1 cellular context compared by ENCODE assay signal in the genomic region with DNA sequence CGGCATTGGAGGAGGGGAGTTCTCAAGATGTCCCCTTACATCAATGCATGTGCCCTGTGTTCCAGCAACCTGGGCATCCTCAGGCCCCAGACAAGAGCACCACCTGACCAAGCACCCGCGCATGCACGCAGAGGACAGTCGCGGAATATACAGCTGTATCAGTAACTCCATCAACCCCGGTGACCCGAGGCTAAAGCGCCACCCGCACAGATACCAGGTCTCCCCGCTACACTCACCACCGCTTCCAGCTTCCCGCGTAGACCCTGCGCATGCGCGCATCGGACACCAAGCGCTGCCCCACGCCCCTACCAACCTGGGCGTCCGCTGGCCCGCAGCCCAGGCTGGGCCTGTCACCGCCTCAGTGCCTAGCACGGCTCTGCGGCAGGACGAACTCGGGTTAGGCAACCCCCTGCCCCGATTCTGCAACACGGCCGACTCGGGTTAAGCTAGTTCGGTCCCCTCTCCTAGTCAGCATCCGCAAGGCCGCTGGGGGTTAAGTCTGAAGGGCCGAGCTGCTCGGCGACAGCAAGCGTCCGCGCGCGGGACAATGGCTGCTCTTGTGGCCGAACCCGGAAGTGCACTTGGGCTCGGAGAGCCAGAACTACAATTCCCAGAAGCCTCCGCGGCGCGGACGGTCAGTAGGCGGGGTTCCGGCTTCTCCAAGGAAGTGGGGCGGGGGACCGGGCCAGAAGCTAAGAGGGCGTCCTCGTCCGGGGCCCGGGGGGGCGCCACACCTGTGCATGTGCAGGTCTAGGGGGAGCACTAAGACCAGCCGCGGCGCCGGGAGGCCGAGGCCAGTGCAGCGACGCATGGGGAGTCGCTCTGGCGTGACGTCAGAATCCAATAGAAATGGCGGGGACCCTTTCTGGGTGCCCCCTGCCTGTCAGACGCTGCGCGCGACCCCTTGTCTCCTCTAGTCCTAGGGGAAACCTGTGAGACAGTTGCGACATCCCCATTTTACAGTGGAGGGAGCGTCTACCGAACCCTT.
TF ChIP-seq lines count a peak whose summit lies in the region.

A gene (minus strand): TSS at position 561 of the 988 bp plus-strand sequence. CDS start 3,188 bp downstream, outside the sequence.

TF ChIP-seq in K562, 482 proteins besides CTCF, POLR2A, EP300 and RAD21 (continued from another document and continues in another):
- TF ChIP-seq, protein P1, sequence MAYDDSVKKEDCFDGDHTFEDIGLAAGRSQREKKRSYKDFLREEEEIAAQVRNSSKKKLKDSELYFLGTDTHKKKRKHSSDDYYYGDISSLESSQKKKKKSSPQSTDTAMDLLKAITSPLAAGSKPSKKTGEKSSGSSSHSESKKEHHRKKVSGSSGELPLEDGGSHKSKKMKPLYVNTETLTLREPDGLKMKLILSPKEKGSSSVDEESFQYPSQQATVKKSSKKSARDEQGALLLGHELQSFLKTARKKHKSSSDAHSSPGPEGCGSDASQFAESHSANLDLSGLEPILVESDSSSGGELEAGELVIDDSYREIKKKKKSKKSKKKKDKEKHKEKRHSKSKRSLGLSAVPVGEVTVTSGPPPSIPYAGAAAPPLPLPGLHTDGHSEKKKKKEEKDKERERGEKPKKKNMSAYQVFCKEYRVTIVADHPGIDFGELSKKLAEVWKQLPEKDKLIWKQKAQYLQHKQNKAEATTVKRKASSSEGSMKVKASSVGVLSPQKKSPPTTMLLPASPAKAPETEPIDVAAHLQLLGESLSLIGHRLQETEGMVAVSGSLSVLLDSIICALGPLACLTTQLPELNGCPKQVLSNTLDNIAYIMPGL (CRISPR knock-in tag; IDR thresholded peaks at IDR 0.05): peak; percentile 90; the same call in 1 of the 2 replicates
- peak; percentile 16 for TF ChIP-seq NEUROD1 (IDR thresholded peaks at IDR 0.05; ENCODE audit: borderline replicate concordance, low read depth, low read length, partially characterized antibody)
- TF ChIP-seq NFATC3 (IDR thresholded peaks at IDR 0.05): no peak
- TF ChIP-seq, protein P2, sequence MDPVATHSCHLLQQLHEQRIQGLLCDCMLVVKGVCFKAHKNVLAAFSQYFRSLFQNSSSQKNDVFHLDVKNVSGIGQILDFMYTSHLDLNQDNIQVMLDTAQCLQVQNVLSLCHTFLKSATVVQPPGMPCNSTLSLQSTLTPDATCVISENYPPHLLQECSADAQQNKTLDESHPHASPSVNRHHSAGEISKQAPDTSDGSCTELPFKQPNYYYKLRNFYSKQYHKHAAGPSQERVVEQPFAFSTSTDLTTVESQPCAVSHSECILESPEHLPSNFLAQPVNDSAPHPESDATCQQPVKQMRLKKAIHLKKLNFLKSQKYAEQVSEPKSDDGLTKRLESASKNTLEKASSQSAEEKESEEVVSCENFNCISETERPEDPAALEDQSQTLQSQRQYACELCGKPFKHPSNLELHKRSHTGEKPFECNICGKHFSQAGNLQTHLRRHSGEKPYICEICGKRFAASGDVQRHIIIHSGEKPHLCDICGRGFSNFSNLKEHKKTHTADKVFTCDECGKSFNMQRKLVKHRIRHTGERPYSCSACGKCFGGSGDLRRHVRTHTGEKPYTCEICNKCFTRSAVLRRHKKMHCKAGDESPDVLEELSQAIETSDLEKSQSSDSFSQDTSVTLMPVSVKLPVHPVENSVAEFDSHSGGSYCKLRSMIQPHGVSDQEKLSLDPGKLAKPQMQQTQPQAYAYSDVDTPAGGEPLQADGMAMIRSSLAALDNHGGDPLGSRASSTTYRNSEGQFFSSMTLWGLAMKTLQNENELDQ (CRISPR knock-in tag; IDR thresholded peaks at IDR 0.05; ENCODE audit: borderline replicate concordance): peak; percentile 80; the same call in 1 of the 2 replicates
- TF ChIP-seq ILF3 (IDR thresholded peaks at IDR 0.05; ENCODE audit: borderline replicate concordance): no peak
- TF ChIP-seq ZBTB1 (CRISPR knock-in tag; IDR thresholded peaks at IDR 0.05; ENCODE audit: borderline replicate concordance, low read depth): peak; percentile 76; the same call in 1 of the 2 replicates
- peak in 1 of 2 experiments; percentile 97; a peak in 2 of 4 replicates for TF ChIP-seq KDM4B (IDR thresholded peaks at IDR 0.05; ENCODE audit: borderline replicate concordance in 2 of 2, low read depth in 1 of 2)
- peak; percentile 79 for TF ChIP-seq GATAD2B (IDR thresholded peaks at IDR 0.05; ENCODE audit: borderline replicate concordance)
- TF ChIP-seq ZFP36 (IDR thresholded peaks at IDR 0.05; ENCODE audit: low read depth, low read length, partially characterized antibody): peak; percentile 2
- TF ChIP-seq NR4A1 (CRISPR knock-in tag; IDR thresholded peaks at IDR 0.05): no peak
- 0 out of 2 replicates have a peak, but pooled peaks have one; percentile 43 for TF ChIP-seq NR4A1 (tag; IDR thresholded peaks at IDR 0.05)
- peak; percentile 51; the same call in 1 of the 2 replicates for TF ChIP-seq JUN (IDR thresholded peaks at IDR 0.05; ENCODE audit: borderline replicate concordance, low read depth, low read length)
- peak; percentile 75; the same call in 1 of the 2 replicates for TF ChIP-seq JUN (CRISPR knock-in tag; IDR thresholded peaks at IDR 0.05; ENCODE audit: borderline replicate concordance)
- TF ChIP-seq ARID2 (IDR thresholded peaks at IDR 0.05): no peak
- no peak for TF ChIP-seq SRSF3 (IDR thresholded peaks at IDR 0.05; ENCODE audit: insufficient read depth, low read length)
- TF ChIP-seq HMGN3 (IDR thresholded peaks at IDR 0.05; ENCODE audit: borderline replicate concordance, extremely low read depth, insufficient read length, low read depth, low read length): peak; percentile 77
- TF ChIP-seq PHB2 (IDR thresholded peaks at IDR 0.05; ENCODE audit: low read depth): no peak
- 0 out of 2 replicates have a peak, but pooled peaks have one; percentile 11 for TF ChIP-seq TCF3 (CRISPR knock-in tag; IDR thresholded peaks at IDR 0.05)
- TF ChIP-seq, protein P3, sequence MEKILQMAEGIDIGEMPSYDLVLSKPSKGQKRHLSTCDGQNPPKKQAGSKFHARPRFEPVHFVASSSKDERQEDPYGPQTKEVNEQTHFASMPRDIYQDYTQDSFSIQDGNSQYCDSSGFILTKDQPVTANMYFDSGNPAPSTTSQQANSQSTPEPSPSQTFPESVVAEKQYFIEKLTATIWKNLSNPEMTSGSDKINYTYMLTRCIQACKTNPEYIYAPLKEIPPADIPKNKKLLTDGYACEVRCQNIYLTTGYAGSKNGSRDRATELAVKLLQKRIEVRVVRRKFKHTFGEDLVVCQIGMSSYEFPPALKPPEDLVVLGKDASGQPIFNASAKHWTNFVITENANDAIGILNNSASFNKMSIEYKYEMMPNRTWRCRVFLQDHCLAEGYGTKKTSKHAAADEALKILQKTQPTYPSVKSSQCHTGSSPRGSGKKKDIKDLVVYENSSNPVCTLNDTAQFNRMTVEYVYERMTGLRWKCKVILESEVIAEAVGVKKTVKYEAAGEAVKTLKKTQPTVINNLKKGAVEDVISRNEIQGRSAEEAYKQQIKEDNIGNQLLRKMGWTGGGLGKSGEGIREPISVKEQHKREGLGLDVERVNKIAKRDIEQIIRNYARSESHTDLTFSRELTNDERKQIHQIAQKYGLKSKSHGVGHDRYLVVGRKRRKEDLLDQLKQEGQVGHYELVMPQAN (IDR thresholded peaks at IDR 0.05; ENCODE audit: borderline replicate concordance): peak; percentile 89
- TF ChIP-seq, protein P4, sequence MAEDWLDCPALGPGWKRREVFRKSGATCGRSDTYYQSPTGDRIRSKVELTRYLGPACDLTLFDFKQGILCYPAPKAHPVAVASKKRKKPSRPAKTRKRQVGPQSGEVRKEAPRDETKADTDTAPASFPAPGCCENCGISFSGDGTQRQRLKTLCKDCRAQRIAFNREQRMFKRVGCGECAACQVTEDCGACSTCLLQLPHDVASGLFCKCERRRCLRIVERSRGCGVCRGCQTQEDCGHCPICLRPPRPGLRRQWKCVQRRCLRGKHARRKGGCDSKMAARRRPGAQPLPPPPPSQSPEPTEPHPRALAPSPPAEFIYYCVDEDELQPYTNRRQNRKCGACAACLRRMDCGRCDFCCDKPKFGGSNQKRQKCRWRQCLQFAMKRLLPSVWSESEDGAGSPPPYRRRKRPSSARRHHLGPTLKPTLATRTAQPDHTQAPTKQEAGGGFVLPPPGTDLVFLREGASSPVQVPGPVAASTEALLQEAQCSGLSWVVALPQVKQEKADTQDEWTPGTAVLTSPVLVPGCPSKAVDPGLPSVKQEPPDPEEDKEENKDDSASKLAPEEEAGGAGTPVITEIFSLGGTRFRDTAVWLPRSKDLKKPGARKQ (CRISPR knock-in tag; IDR thresholded peaks at IDR 0.05): no peak
- TF ChIP-seq HOXB6 (CRISPR knock-in tag; IDR thresholded peaks at IDR 0.05; ENCODE audit: borderline replicate concordance): no peak
- no peak for TF ChIP-seq SAFB (IDR thresholded peaks at IDR 0.05; ENCODE audit: borderline replicate concordance, low read depth, low read length)
- peak; percentile 64; the same call in 1 of the 2 replicates for TF ChIP-seq ZSCAN29 (IDR thresholded peaks at IDR 0.05)
- TF ChIP-seq L3MBTL2 (IDR thresholded peaks at IDR 0.05): peak; percentile 94
- TF ChIP-seq TAF9B (IDR thresholded peaks at IDR 0.05; ENCODE audit: partially characterized antibody): peak; percentile 82
- TF ChIP-seq RBBP5 (IDR thresholded peaks at IDR 0.05; ENCODE audit: borderline replicate concordance, insufficient read depth, low read length, poor library complexity, severe bottlenecking): peak; percentile 65
- TF ChIP-seq, protein P5, sequence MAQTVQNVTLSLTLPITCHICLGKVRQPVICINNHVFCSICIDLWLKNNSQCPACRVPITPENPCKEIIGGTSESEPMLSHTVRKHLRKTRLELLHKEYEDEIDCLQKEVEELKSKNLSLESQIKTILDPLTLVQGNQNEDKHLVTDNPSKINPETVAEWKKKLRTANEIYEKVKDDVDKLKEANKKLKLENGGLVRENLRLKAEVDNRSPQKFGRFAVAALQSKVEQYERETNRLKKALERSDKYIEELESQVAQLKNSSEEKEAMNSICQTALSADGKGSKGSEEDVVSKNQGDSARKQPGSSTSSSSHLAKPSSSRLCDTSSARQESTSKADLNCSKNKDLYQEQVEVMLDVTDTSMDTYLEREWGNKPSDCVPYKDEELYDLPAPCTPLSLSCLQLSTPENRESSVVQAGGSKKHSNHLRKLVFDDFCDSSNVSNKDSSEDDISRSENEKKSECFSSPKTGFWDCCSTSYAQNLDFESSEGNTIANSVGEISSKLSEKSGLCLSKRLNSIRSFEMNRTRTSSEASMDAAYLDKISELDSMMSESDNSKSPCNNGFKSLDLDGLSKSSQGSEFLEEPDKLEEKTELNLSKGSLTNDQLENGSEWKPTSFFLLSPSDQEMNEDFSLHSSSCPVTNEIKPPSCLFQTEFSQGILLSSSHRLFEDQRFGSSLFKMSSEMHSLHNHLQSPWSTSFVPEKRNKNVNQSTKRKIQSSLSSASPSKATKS (CRISPR knock-in tag; IDR thresholded peaks at IDR 0.05): no peak
- TF ChIP-seq HNRNPL (IDR thresholded peaks at IDR 0.05; ENCODE audit: low read depth, low read length): 0 out of 2 replicates have a peak, but pooled peaks have one; percentile 48
- peak; percentile 27; the same call in 1 of the 2 replicates for TF ChIP-seq FOSL1 (tag; conservative IDR thresholded peaks at IDR 0.05)
- TF ChIP-seq EWSR1 (IDR thresholded peaks at IDR 0.05; ENCODE audit: borderline replicate concordance, low read depth, partially characterized antibody): no peak
- no peak for TF ChIP-seq CAMTA2 (CRISPR knock-in tag; conservative IDR thresholded peaks at IDR 0.05)
- no peak for TF ChIP-seq ZNF354B (CRISPR knock-in tag; IDR thresholded peaks at IDR 0.05)
- TF ChIP-seq, protein P6, sequence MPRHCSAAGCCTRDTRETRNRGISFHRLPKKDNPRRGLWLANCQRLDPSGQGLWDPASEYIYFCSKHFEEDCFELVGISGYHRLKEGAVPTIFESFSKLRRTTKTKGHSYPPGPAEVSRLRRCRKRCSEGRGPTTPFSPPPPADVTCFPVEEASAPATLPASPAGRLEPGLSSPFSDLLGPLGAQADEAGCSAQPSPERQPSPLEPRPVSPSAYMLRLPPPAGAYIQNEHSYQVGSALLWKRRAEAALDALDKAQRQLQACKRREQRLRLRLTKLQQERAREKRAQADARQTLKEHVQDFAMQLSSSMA (CRISPR knock-in tag; IDR thresholded peaks at IDR 0.05): no peak
- TF ChIP-seq TBP (optimal IDR thresholded peaks at IDR 0.05; ENCODE audit: low read depth, low read length): peak; percentile 73
- no peak for TF ChIP-seq U2AF2 (optimal IDR thresholded peaks at IDR 0.05; ENCODE audit: low read depth, low read length)
- TF ChIP-seq MYNN (IDR thresholded peaks at IDR 0.05): no peak
- TF ChIP-seq MYNN (CRISPR knock-in tag; IDR thresholded peaks at IDR 0.05): no peak
- TF ChIP-seq, protein P7, sequence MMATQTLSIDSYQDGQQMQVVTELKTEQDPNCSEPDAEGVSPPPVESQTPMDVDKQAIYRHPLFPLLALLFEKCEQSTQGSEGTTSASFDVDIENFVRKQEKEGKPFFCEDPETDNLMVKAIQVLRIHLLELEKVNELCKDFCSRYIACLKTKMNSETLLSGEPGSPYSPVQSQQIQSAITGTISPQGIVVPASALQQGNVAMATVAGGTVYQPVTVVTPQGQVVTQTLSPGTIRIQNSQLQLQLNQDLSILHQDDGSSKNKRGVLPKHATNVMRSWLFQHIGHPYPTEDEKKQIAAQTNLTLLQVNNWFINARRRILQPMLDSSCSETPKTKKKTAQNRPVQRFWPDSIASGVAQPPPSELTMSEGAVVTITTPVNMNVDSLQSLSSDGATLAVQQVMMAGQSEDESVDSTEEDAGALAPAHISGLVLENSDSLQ (IDR thresholded peaks at IDR 0.05): peak; percentile 31; the same call in 1 of the 2 replicates
- TF ChIP-seq MEIS2 (IDR thresholded peaks at IDR 0.05; ENCODE audit: partially characterized antibody): peak; percentile 84
- peak; percentile 97 for TF ChIP-seq NFIC (IDR thresholded peaks at IDR 0.05)
- peak; percentile 28; the same call in 1 of the 2 replicates for TF ChIP-seq HDAC8 (tag; IDR thresholded peaks at IDR 0.05)
- peak; percentile 25; the same call in 1 of the 2 replicates for TF ChIP-seq RFX1 (IDR thresholded peaks at IDR 0.05)
- peak; percentile 72 for TF ChIP-seq POLR2H (tag; IDR thresholded peaks at IDR 0.05; ENCODE audit: low read depth)
- peak in 1 of 2 experiments; percentile 68; a peak in 2 of 4 replicates for TF ChIP-seq SRF (CRISPR knock-in tag; IDR thresholded peaks at IDR 0.05)
- no peak for TF ChIP-seq ZNF707 (CRISPR knock-in tag; conservative IDR thresholded peaks at IDR 0.05)
- TF ChIP-seq, protein P8, sequence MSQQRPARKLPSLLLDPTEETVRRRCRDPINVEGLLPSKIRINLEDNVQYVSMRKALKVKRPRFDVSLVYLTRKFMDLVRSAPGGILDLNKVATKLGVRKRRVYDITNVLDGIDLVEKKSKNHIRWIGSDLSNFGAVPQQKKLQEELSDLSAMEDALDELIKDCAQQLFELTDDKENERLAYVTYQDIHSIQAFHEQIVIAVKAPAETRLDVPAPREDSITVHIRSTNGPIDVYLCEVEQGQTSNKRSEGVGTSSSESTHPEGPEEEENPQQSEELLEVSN (IDR thresholded peaks at IDR 0.05; ENCODE audit: borderline replicate concordance in 1 of 2, extremely low read depth in 1 of 2, insufficient read depth in 1 of 2, insufficient read length in 1 of 2, low read depth in 1 of 2, low read length in 1 of 2, poor library complexity in 1 of 2, severe bottlenecking in 1 of 2): peak; percentile 86 to 95
- no peak for TF ChIP-seq RBM15 (IDR thresholded peaks at IDR 0.05; ENCODE audit: insufficient read depth, low read length)
